Comparison of ENCODE assay signal across 19 cellular contexts in the genomic region with DNA sequence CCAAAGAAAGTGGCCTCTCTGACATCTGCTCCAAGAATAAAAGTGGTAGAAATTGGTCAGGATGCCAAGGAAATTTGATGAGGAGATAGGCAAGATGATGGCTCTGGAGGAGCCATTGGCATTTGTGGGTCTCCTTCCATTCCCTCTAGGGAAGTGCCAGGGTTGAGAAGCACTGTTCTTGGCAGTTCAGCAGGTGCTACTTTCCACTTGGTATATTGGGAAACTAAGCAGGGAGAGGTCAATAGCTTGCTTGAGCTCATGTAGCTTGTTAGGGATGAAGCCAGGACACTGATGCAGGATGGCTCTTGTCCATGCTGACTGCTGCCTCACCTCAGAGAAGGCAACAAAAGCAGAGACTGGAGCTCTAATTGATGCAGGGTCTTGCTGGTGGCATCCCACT.
DNase-seq lines count a peak whose midpoint lies in the region; ATAC-seq and TF ChIP-seq lines count a peak whose summit lies in the region.
"Had no signal": no experiment of that assay in that cellular context is flagged by ENCODE, and none has a peak within 500 bp of the region (broad histone marks: within the 10 kb centered on the region; RNA-seq: fewer than 3 reads in every experiment).

No MANE protein-coding gene starts in this region.

- peak overlapping the region in 3 of 4 donors; percentile 87 to 92 (median 90) for H3K27ac ChIP-seq in upper lobe of left lung
- H3K27ac ChIP-seq: cardiac muscle cell, epithelial cell of prostate, PC-9 had no signal

- no peak for TF ChIP-seq EP300 in upper lobe of left lung (IDR thresholded peaks at IDR 0.05)

- peak overlapping the region; percentile 77 for H3K27ac Mint-ChIP-seq in stimulated activated naive CD8-positive, alpha-beta T cell treated with anti-CD3 and anti-CD28 coated beads, Interleukin-15, Interleukin-2, amounts not matched to agents 100 ng/mL and 50 ng/mL, for 24 hours
- peak overlapping the region; percentile 30 for H3K27ac Mint-ChIP-seq in activated B cell treated with CpG ODN at 0.5 μM for 24 hours
- peak overlapping the region; percentile 85 to 96 for H3K27ac Mint-ChIP-seq in effector memory CD8-positive, alpha-beta T cell
- no peak overlapping the region for H3K27ac Mint-ChIP-seq in osteocyte (ENCODE audit: unreplicated experiment)
- H3K27ac Mint-ChIP-seq: nephron progenitor cell had no signal

- no peak for TF ChIP-seq POLR2A in upper lobe of left lung (IDR thresholded peaks at IDR 0.05)

- intact Hi-C loops in activated B cell treated with CpG ODN at 0.5 μM for 24 hours (cut with micrococcal nuclease): no loop called here

- H3K4me1 Mint-ChIP-seq in stimulated activated naive CD8-positive, alpha-beta T cell treated with anti-CD3 and anti-CD28 coated beads, Interleukin-15, Interleukin-2, amounts not matched to agents 100 ng/mL and 50 ng/mL, for 24 hours (ENCODE audit: low read depth): peaks cover 94% of the 10 kb centered on the region
- H3K4me1 Mint-ChIP-seq in activated B cell treated with CpG ODN at 0.5 μM for 24 hours (peaks cover 86% of the 10 kb centered on the region), osteocyte (ENCODE audit: unreplicated experiment) (peaks cover 70% of the 10 kb centered on the region)
- H3K4me1 Mint-ChIP-seq in effector memory CD8-positive, alpha-beta T cell (ENCODE audit: low read depth in 2 of 2): peaks cover 57 to 76% of the 10 kb centered on the region in 2 donors
- H3K4me1 Mint-ChIP-seq: nephron progenitor cell had no signal

- no peak for DNase-seq in stimulated activated naive CD8-positive, alpha-beta T cell treated with anti-CD3 and anti-CD28 coated beads, Interleukin-15, Interleukin-2, amounts not matched to agents 100 U/mL and 50 U/mL, for 24 hours
- DNase-seq in activated B cell treated with CpG ODN at 0.5 μM for 24 hours (no peak), upper lobe of left lung (no peak), osteocyte (ENCODE audit: extremely low spot score, unreplicated experiment) (no peak), SKM-1 (lab: John Stamatoyannopoulos, UW; ENCODE audit: unreplicated experiment) (no peak)
- no peak for DNase-seq in effector memory CD8-positive, alpha-beta T cell
- DNase-seq: foreskin melanocyte; GOT3; mesendoderm; NCI-H1417; NCI-H774; nephron progenitor cell; PC-9; stimulated activated CD4-positive, alpha-beta T cell treated with anti-CD3 and anti-CD28 coated beads, Interleukin-2, amount 100 ng/mL, for 24 hours; upper lobe of right lung had no signal

- no peak overlapping the region for H3K4me3 ChIP-seq in upper lobe of left lung
- H3K4me3 ChIP-seq: cardiac muscle cell, PC-9, upper lobe of right lung had no signal

- H3K27me3 ChIP-seq in upper lobe of left lung: no peaks in the 10 kb centered on the region
- H3K27me3 ChIP-seq: cardiac muscle cell, upper lobe of right lung had no signal

- H3K4me3 Mint-ChIP-seq in stimulated activated naive CD8-positive, alpha-beta T cell treated with anti-CD3 and anti-CD28 coated beads, Interleukin-15, Interleukin-2, amounts not matched to agents 100 ng/mL and 50 ng/mL, for 24 hours: peak overlapping the region; percentile 64
- H3K4me3 Mint-ChIP-seq in activated B cell treated with CpG ODN at 0.5 μM for 24 hours: no peak overlapping the region
- no peak overlapping the region for H3K4me3 Mint-ChIP-seq in effector memory CD8-positive, alpha-beta T cell
- no peak overlapping the region for H3K4me3 Mint-ChIP-seq in osteocyte (ENCODE audit: unreplicated experiment)
- H3K4me3 Mint-ChIP-seq: nephron progenitor cell had no signal

- CTCF ChIA-PET in activated B cell treated with CpG ODN at 0.5 μM for 24 hours (lab: Charles Lee): interaction anchor here (1.0 to 1.3 kb wide), 3 partner anchors 18 to 153 kb away, joined by 4 to 8 read pairs (median 5); no protein-coding TSS in a partner anchor

- peaks cover 17 to 40% (median 27%) of the 10 kb centered on the region in 4 donors for H3K4me1 ChIP-seq in upper lobe of left lung

- TF ChIP-seq CTCF in activated B cell treated with CpG ODN at 0.5 μM for 24 hours (IDR thresholded peaks at IDR 0.05) (no peak), upper lobe of left lung (IDR thresholded peaks at IDR 0.05) (no peak), osteocyte (IDR thresholded peaks at IDR 0.05) (no peak)

- H3K36me3 Mint-ChIP-seq in stimulated activated naive CD8-positive, alpha-beta T cell treated with anti-CD3 and anti-CD28 coated beads, Interleukin-15, Interleukin-2, amounts not matched to agents 100 ng/mL and 50 ng/mL, for 24 hours (ENCODE audit: low read depth): no peaks in the 10 kb centered on the region
- H3K36me3 Mint-ChIP-seq in activated B cell treated with CpG ODN at 0.5 μM for 24 hours (ENCODE audit: low read depth) (peaks cover 62% of the 10 kb centered on the region), osteocyte (ENCODE audit: unreplicated experiment) (no peaks in the 10 kb centered on the region)
- H3K36me3 Mint-ChIP-seq in effector memory CD8-positive, alpha-beta T cell (ENCODE audit: insufficient read depth): no peaks in the 10 kb centered on the region

- H3K27me3 Mint-ChIP-seq in stimulated activated naive CD8-positive, alpha-beta T cell treated with anti-CD3 and anti-CD28 coated beads, Interleukin-15, Interleukin-2, amounts not matched to agents 100 ng/mL and 50 ng/mL, for 24 hours: no peaks in the 10 kb centered on the region
- H3K27me3 Mint-ChIP-seq in activated B cell treated with CpG ODN at 0.5 μM for 24 hours (no peaks in the 10 kb centered on the region), osteocyte (ENCODE audit: unreplicated experiment) (no peaks in the 10 kb centered on the region)
- no peaks in the 10 kb centered on the region for H3K27me3 Mint-ChIP-seq in effector memory CD8-positive, alpha-beta T cell

- no peaks in the 10 kb centered on the region for H3K9me3 ChIP-seq in upper lobe of left lung
- H3K9me3 ChIP-seq: upper lobe of right lung had no signal

- no peaks in the 10 kb centered on the region for H3K9me3 Mint-ChIP-seq in stimulated activated naive CD8-positive, alpha-beta T cell treated with anti-CD3 and anti-CD28 coated beads, Interleukin-15, Interleukin-2, amounts not matched to agents 100 ng/mL and 50 ng/mL, for 24 hours
- H3K9me3 Mint-ChIP-seq in activated B cell treated with CpG ODN at 0.5 μM for 24 hours (no peaks in the 10 kb centered on the region), osteocyte (ENCODE audit: unreplicated experiment) (no peaks in the 10 kb centered on the region)
- H3K9me3 Mint-ChIP-seq in effector memory CD8-positive, alpha-beta T cell: no peaks in the 10 kb centered on the region
- H3K9me3 Mint-ChIP-seq: nephron progenitor cell had no signal

- H3K36me3 ChIP-seq in upper lobe of left lung: no peaks in the 10 kb centered on the region
- H3K36me3 ChIP-seq: cardiac muscle cell, upper lobe of right lung had no signal

- ATAC-seq in stimulated activated naive CD8-positive, alpha-beta T cell treated with anti-CD3 and anti-CD28 coated beads, Interleukin-15, Interleukin-2, amounts not matched to agents 100 U/mL and 50 U/mL, for 24 hours: no peak
- ATAC-seq in activated B cell treated with CpG ODN at 0.5 μM for 24 hours (ENCODE audit: low read depth) (no peak), upper lobe of left lung (ENCODE audit: low FRiP score in 2 of 2) (no peak), HG03565 (IDR thresholded peaks at IDR 0.05; ENCODE audit: unreplicated experiment) (no peak)
- ATAC-seq in effector memory CD8-positive, alpha-beta T cell (replicated peaks): no peak
- ATAC-seq: upper lobe of right lung had no signal

- POLR2A ChIA-PET in activated B cell treated with CpG ODN at 0.5 μM for 24 hours (lab: Charles Lee): interaction anchor here (1.3 to 1.4 kb wide), 2 partner anchors 57 to 74 kb away, joined by 3 read pairs; no protein-coding TSS in a partner anchor
